20 cellular contexts compared by ENCODE assay signal in the genomic region with DNA sequence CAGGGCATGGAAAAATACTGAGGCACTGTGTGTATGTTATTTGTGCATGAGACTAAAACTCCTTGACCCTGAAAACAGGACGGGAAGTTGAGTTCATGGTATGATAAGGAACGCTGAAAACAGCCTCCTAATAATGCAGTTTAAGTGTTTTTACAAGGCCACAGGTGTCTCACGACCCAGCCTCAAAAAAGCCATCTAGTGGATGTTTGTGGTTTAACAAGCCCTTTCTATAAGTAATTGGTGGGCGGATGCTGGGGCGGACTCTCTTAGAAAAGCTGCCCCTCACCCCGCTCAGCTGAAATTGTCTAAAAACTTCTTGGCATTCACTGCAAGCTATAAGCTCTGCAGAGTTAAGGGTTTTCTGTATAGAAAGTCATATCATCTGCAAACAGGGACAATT.
DNase-seq lines count a peak whose midpoint lies in the region; ATAC-seq and TF ChIP-seq lines count a peak whose summit lies in the region.
"Had no signal": no experiment of that assay in that cellular context is flagged by ENCODE, and none has a peak within 500 bp of the region (broad histone marks: within the 10 kb centered on the region; RNA-seq: fewer than 3 reads in every experiment).

No MANE protein-coding gene starts in this region.

- H3K4me1 ChIP-seq in DOHH2 (ENCODE audit: control insufficient read depth, low read length) (no peaks in the 10 kb centered on the region), H9 (ENCODE audit: insufficient read depth, low read length) (no peaks in the 10 kb centered on the region), NT2/D1 (ENCODE audit: insufficient read depth, insufficient read length) (no peaks in the 10 kb centered on the region)
- H3K4me1 ChIP-seq: testis had no signal

- no peak overlapping the region for H3K23ac ChIP-seq in H9 (ENCODE audit: insufficient read length, low read depth, low read length)

- no peak overlapping the region for H3K4ac ChIP-seq in H9 (ENCODE audit: low read depth, low read length)

- H4K5ac ChIP-seq in H9 (ENCODE audit: insufficient read length, low read depth, low read length): no peak overlapping the region

- no peak overlapping the region for H2AK5ac ChIP-seq in H9 (ENCODE audit: insufficient read length, low read length)

- no peak overlapping the region for H3K4me2 ChIP-seq in DOHH2 (ENCODE audit: low read length)
- no peak overlapping the region for H3K4me2 ChIP-seq in H9 (ENCODE audit: insufficient read depth, insufficient read length, low read length)

- H3K27ac Mint-ChIP-seq in H9 (no peak overlapping the region), glutamatergic neuron (ENCODE audit: unreplicated experiment) (no peak overlapping the region)
- H3K27ac Mint-ChIP-seq: activated CD8-positive, alpha-beta memory T cell treated with anti-CD3 and anti-CD28 coated beads, Interleukin-2, amount 10 ng/mL, durations not matched to agents 7 days and 5 days; activated T-cell treated with anti-CD3 and anti-CD28 coated beads, Interleukin-2, amount 50 U/mL, for 72 hours; nephron progenitor cell had no signal

- DNase-seq in H9 (no peak), NT2/D1 (ENCODE audit: low read depth, low spot score) (peak; percentile 8), glutamatergic neuron (no peak), NCI-H510A treated with DMSO at 0.1 percent for 48 hours (lab: John Stamatoyannopoulos, UW) (no peak)
- DNase-seq in activated T-cell treated with anti-CD3 and anti-CD28 coated beads, Interleukin-2, amount 50 U/mL, for 4 hours: no peak
- no peak for DNase-seq in activated CD4-positive, CD25-positive, alpha-beta regulatory T cell (lab: John Stamatoyannopoulos, UW)
- DNase-seq: activated CD4-positive, alpha-beta T cell treated with anti-CD3 and anti-CD28 coated beads, Interleukin-2, amount 50 U/mL, for 1 hour; activated CD8-positive, alpha-beta memory T cell treated with anti-CD3 and anti-CD28 coated beads, Interleukin-2, amount 10 ng/mL, durations not matched to agents 7 days and 5 days; activated naive CD4-positive, alpha-beta T cell; activated T-cell treated with anti-CD3 and anti-CD28 coated beads, Interleukin-2, amount 50 U/mL, for 72 hours; CD4-positive, alpha-beta memory T cell; dorsolateral prefrontal cortex; NCI-H1105; NCI-H2029; NCI-H526 treated with DMSO at 0.1 percent for 48 hours; nephron progenitor cell; stimulated activated naive CD4-positive, alpha-beta T cell treated with Interleukin-2 at 50 U/mL for 16 hours; testis had no signal

- no peak overlapping the region for H2BK15ac ChIP-seq in H9 (ENCODE audit: low read depth, low read length)

- H3K36me3 Mint-ChIP-seq in H9 (ENCODE audit: insufficient read depth in 1 of 3, low read depth in 3 of 3) (peaks cover 6 to 40% (median 27%) of the 10 kb centered on the region in 3 experiments), glutamatergic neuron (ENCODE audit: unreplicated experiment) (peaks cover 15% of the 10 kb centered on the region)
- peaks cover 39% of the 10 kb centered on the region for H3K36me3 Mint-ChIP-seq in activated T-cell treated with anti-CD3 and anti-CD28 coated beads, Interleukin-2, amount 50 U/mL, for 4 hours (ENCODE audit: insufficient read depth)

- no peaks in the 10 kb centered on the region for H3F3A ChIP-seq in DOHH2 (ENCODE audit: control insufficient read depth, insufficient read depth)

- no peaks in the 10 kb centered on the region for H3K36me3 ChIP-seq in DOHH2 (ENCODE audit: control insufficient read depth, low read length)
- no peaks in the 10 kb centered on the region for H3K36me3 ChIP-seq in NT2/D1 (ENCODE audit: insufficient read depth, insufficient read length, low read length)

- no peaks in the 10 kb centered on the region for H3K79me1 ChIP-seq in H9 (ENCODE audit: insufficient read depth, low read depth, low read length, poor library complexity, severe bottlenecking)

- H3K79me2 ChIP-seq in DOHH2 (ENCODE audit: control insufficient read depth, low read length) (no peaks in the 10 kb centered on the region), H9 (ENCODE audit: insufficient read depth, low read length) (no peaks in the 10 kb centered on the region)

- no peak overlapping the region for H3K14ac ChIP-seq in H9 (ENCODE audit: insufficient read depth, low read length)

- no peaks in the 10 kb centered on the region for H3K23me2 ChIP-seq in H9 (ENCODE audit: insufficient read length, low read depth, low read length, poor library complexity, severe bottlenecking)

- no peaks in the 10 kb centered on the region for H3K4me1 Mint-ChIP-seq in H9
- H3K4me1 Mint-ChIP-seq in glutamatergic neuron (ENCODE audit: low read depth, unreplicated experiment): no peaks in the 10 kb centered on the region
- H3K4me1 Mint-ChIP-seq in activated T-cell treated with anti-CD3 and anti-CD28 coated beads, Interleukin-2, amount 50 U/mL, for 4 hours (ENCODE audit: low read depth): no peaks in the 10 kb centered on the region
- H3K4me1 Mint-ChIP-seq: nephron progenitor cell had no signal

- H3K4me3 ChIP-seq in DOHH2 (ENCODE audit: low read length): no peak overlapping the region
- H3K4me3 ChIP-seq in NT2/D1 (ENCODE audit: insufficient read length, low read depth): no peak overlapping the region
- H3K4me3 ChIP-seq: dorsolateral prefrontal cortex, testis had no signal

- H2BK120ac ChIP-seq in H9 (ENCODE audit: low read depth, low read length, poor library complexity, severe bottlenecking): no peak overlapping the region

- H3K56ac ChIP-seq in H9 (ENCODE audit: insufficient read length, low read depth, low read length): no peak overlapping the region

- WGBS in H9 (ENCODE audit: extremely low coverage, insufficient read length, low lambda C conversion rate): no CpG with 5 or more reads among the region's 6 CpGs

- H3K4me3 Mint-ChIP-seq in H9 (no peak overlapping the region), glutamatergic neuron (ENCODE audit: unreplicated experiment) (no peak overlapping the region)
- H3K4me3 Mint-ChIP-seq in activated T-cell treated with anti-CD3 and anti-CD28 coated beads, Interleukin-2, amount 50 U/mL, for 4 hours: no peak overlapping the region
- H3K4me3 Mint-ChIP-seq: activated CD8-positive, alpha-beta memory T cell treated with anti-CD3 and anti-CD28 coated beads, Interleukin-2, amount 10 ng/mL, durations not matched to agents 7 days and 5 days; activated T-cell treated with anti-CD3 and anti-CD28 coated beads, Interleukin-2, amount 50 U/mL, for 72 hours; CD4-positive, alpha-beta memory T cell; nephron progenitor cell had no signal

- H3K27me3 ChIP-seq in DOHH2 (ENCODE audit: control insufficient read depth, low read length) (no peaks in the 10 kb centered on the region), H9 (ENCODE audit: insufficient read depth, low read length) (no peaks in the 10 kb centered on the region), NT2/D1 (ENCODE audit: insufficient read depth, insufficient read length) (no peaks in the 10 kb centered on the region)
- H3K27me3 ChIP-seq: dorsolateral prefrontal cortex, testis had no signal

- H3K9me3 ChIP-seq in DOHH2 (ENCODE audit: control insufficient read depth, insufficient read depth, low read length): peaks cover 9% of the 10 kb centered on the region
- no peaks in the 10 kb centered on the region for H3K9me3 ChIP-seq in H9 (ENCODE audit: control insufficient read depth, low read depth, low read length)
- H3K9me3 ChIP-seq in NT2/D1 (ENCODE audit: insufficient read depth, low read length): peaks cover 17% of the 10 kb centered on the region
- H3K9me3 ChIP-seq: testis had no signal

- ATAC-seq in activated T-cell treated with anti-CD3 and anti-CD28 coated beads, Interleukin-2, amount 50 U/mL, for 4 hours: no peak
- ATAC-seq: activated CD8-positive, alpha-beta memory T cell treated with anti-CD3 and anti-CD28 coated beads, Interleukin-2, amount 10 ng/mL, durations not matched to agents 7 days and 5 days; activated T-cell treated with anti-CD3 and anti-CD28 coated beads, Interleukin-2, amount 50 U/mL, for 72 hours had no signal

- no peak overlapping the region for H3K9ac ChIP-seq in H9 (ENCODE audit: extremely low read depth, insufficient read length, low read length)
- no peak overlapping the region for H3K9ac ChIP-seq in NT2/D1 (ENCODE audit: insufficient read length, low read depth)

- H2BK20ac ChIP-seq in H9 (ENCODE audit: low read depth, low read length, poor library complexity, severe bottlenecking): no peak overlapping the region

- H2AFZ ChIP-seq in H9 (ENCODE audit: low read length): no peak overlapping the region

- H4K8ac ChIP-seq in H9 (replicated peaks; ENCODE audit: insufficient read length, low read depth, low read length): no peak overlapping the region

- peak; percentile 31 for TF ChIP-seq CTCF in DOHH2 (IDR thresholded peaks at IDR 0.05; ENCODE audit: low read depth, low read length, poor library complexity, severe bottlenecking)
- peak; percentile 47; the same call in 2 of the 3 replicates for TF ChIP-seq CTCF in H9 (conservative IDR thresholded peaks at IDR 0.05)
- TF ChIP-seq CTCF in glutamatergic neuron (IDR thresholded peaks at IDR 0.05; ENCODE audit: partially characterized antibody, unreplicated experiment): peak; percentile 33

- H4K91ac ChIP-seq in H9 (ENCODE audit: insufficient read length, low read depth, low read length): no peak overlapping the region

- H2BK5ac ChIP-seq in H9 (ENCODE audit: insufficient read length, low read length): no peak overlapping the region

- no peaks in the 10 kb centered on the region for H3K9me2 ChIP-seq in DOHH2 (replicated peaks; ENCODE audit: control insufficient read depth, low read length)

- H3K27ac ChIP-seq in DOHH2 (ENCODE audit: low read depth, low read length): no peak overlapping the region
- H3K27ac ChIP-seq in H9 (ENCODE audit: insufficient read length, low read depth, low read length): no peak overlapping the region
- H3K27ac ChIP-seq: dorsolateral prefrontal cortex, HL-60, testis had no signal

- H3T11ph ChIP-seq in H9 (ENCODE audit: low read length): no peak overlapping the region

- no peak overlapping the region for H3K18ac ChIP-seq in H9 (ENCODE audit: insufficient read length, low read depth, low read length)

- H4K20me1 ChIP-seq in DOHH2 (ENCODE audit: control insufficient read depth, insufficient read depth, low read depth, low read length) (no peaks in the 10 kb centered on the region), H9 (ENCODE audit: control insufficient read depth, insufficient read depth, insufficient read length) (no peaks in the 10 kb centered on the region)

- H3K9me3 Mint-ChIP-seq in H9 (peaks cover 39 to 46% of the 10 kb centered on the region in 2 experiments), glutamatergic neuron (ENCODE audit: unreplicated experiment) (peaks cover 2% of the 10 kb centered on the region)
- H3K9me3 Mint-ChIP-seq in activated T-cell treated with anti-CD3 and anti-CD28 coated beads, Interleukin-2, amount 50 U/mL, for 4 hours: peaks cover 43% of the 10 kb centered on the region

- H3K27me3 Mint-ChIP-seq in H9 (ENCODE audit: low read depth) (no peaks in the 10 kb centered on the region), glutamatergic neuron (ENCODE audit: unreplicated experiment) (no peaks in the 10 kb centered on the region)
- no peaks in the 10 kb centered on the region for H3K27me3 Mint-ChIP-seq in activated T-cell treated with anti-CD3 and anti-CD28 coated beads, Interleukin-2, amount 50 U/mL, for 4 hours (ENCODE audit: low read depth)
- H3K27me3 Mint-ChIP-seq: activated CD8-positive, alpha-beta memory T cell treated with anti-CD3 and anti-CD28 coated beads, Interleukin-2, amount 10 ng/mL, durations not matched to agents 7 days and 5 days; CD4-positive, alpha-beta memory T cell had no signal

- H2BK12ac ChIP-seq in H9 (ENCODE audit: insufficient read length, low read depth, low read length): no peak overlapping the region
